In genomic region chr21:43859747-43860214, GRCh38 we compare ENCODE assay signal across 22 cellular contexts. TPM values are rescaled to one million over a fixed set of nuclear protein-coding genes. Genes with fewer than 3 reads are reported as not detected.
DNase-seq lines count a peak whose midpoint lies in the region; ATAC-seq, FAIRE-seq and TF ChIP-seq lines count a peak whose summit lies in the region.
"Had no signal": no experiment of that assay in that cellular context is flagged by ENCODE, and none has a peak within 500 bp of the region (broad histone marks: within the 10 kb centered on the region; RNA-seq: fewer than 3 reads in every experiment).

No MANE protein-coding gene starts in this region.

- no peak for DNase-seq in AG04450 (ENCODE audit: low read depth, low spot score)
- DNase-seq in LNCaP clone FGC (ENCODE audit: low read depth), result peak; percentile 79
- DNase-seq in esophagus muscularis mucosa (ENCODE audit: extremely low spot score), result no peak
- DNase-seq in pancreas, result peak in 1 of 6 donors; percentile 26
- DNase-seq in NOMO-1 treated with DMSO at 0.1 percent for 48 hours (lab: John Stamatoyannopoulos, UW; ENCODE audit: unreplicated experiment), result no peak
- DNase-seq: activated CD8-positive, alpha-beta memory T cell treated with anti-CD3 and anti-CD28 coated beads for 24 hours; activated naive CD4-positive, alpha-beta T cell treated with anti-CD3 and anti-CD28 coated beads for 36 hours; activated T-cell treated with anti-CD3 and anti-CD28 coated beads, Interleukin-2, amount 50 U/mL, for 48 hours; aorta; caudate nucleus; lower lobe of right lung; NCI-H1417 treated with DMSO at 0.1 percent for 48 hours; NCI-H524 treated with DMSO at 0.1 percent for 48 hours; occipital lobe; stimulated activated CD4-positive, alpha-beta T cell treated with anti-CD3 and anti-CD28 coated beads, Interleukin-15, amount 100 ng/mL, for 24 hours had no signal

- intact Hi-C loops in esophagus muscularis mucosa (cut with DNase I), result no loop called here
- intact Hi-C loops in pancreas (cut with DNase I), result loop anchor here in 1 of 3 donors (10.0 kb wide), 1 partner anchor 105 kb away; no protein-coding TSS in a partner anchor

- H3K27me3 ChIP-seq in AG04450 (ENCODE audit: control insufficient read depth, insufficient read depth, low read length) (peaks cover 7% of the 10 kb centered on the region), esophagus muscularis mucosa (no peaks in the 10 kb centered on the region), pancreas (no peaks in the 10 kb centered on the region)
- H3K27me3 ChIP-seq: heart right ventricle, MG63, right lobe of liver had no signal

- H3K4me3 ChIP-seq in AG04450 (ENCODE audit: low read depth, low read length) (no peak overlapping the region), LNCaP clone FGC (ENCODE audit: low read depth, low read length) (no peak overlapping the region), esophagus muscularis mucosa (peak overlapping the region in 1 of 4 donors; percentile 34), pancreas (no peak overlapping the region)
- H3K4me3 ChIP-seq: heart right ventricle, lower lobe of right lung, right lobe of liver had no signal

- H3K27ac ChIP-seq in AG04450 (ENCODE audit: low read depth, low read length) (peak overlapping the region; percentile 75), esophagus muscularis mucosa (replicated peaks in 1 of 4) (peak overlapping the region; percentile 69 to 77 (median 74)), pancreas (peak overlapping the region in 3 of 4 donors; percentile 65 to 73 (median 66))
- H3K27ac ChIP-seq: right lobe of liver had no signal

- TF ChIP-seq POLR2A in esophagus muscularis mucosa (IDR thresholded peaks at IDR 0.05; ENCODE audit: low read depth), result no peak

- TF ChIP-seq EP300 in esophagus muscularis mucosa (IDR thresholded peaks at IDR 0.05), result no peak

- TF ChIP-seq CTCF in AG04450 (IDR thresholded peaks at IDR 0.05; ENCODE audit: low read depth, low read length) (no peak), LNCaP clone FGC (IDR thresholded peaks at IDR 0.05; ENCODE audit: control insufficient read depth, extremely low read depth, insufficient read depth) (no peak), esophagus muscularis mucosa (IDR thresholded peaks at IDR 0.05) (no peak), pancreas (IDR thresholded peaks at IDR 0.05) (no peak)

- no peaks in the 10 kb centered on the region for H3K36me3 ChIP-seq in esophagus muscularis mucosa
- H3K36me3 ChIP-seq in pancreas, result no peaks in the 10 kb centered on the region
- H3K36me3 ChIP-seq: heart right ventricle, lower lobe of right lung, MG63, right lobe of liver had no signal

- 68% methylated on average over 8 of the region's 8 CpGs for WGBS in esophagus muscularis mucosa
- WGBS in pancreas, 2 donors, result 49 to 53% methylated on average over 8 of the region's 8 CpGs

- peaks cover 9 to 32% (median 23%) of the 10 kb centered on the region in 4 donors for H3K4me1 ChIP-seq in esophagus muscularis mucosa
- H3K4me1 ChIP-seq in pancreas, result peaks cover 0 to 14% (median 12%) of the 10 kb centered on the region in 3 donors
- H3K4me1 ChIP-seq: right lobe of liver had no signal

- POLR2A ChIA-PET in AG04450 (lab: Yijun Ruan, JAX), result no interaction called here

- CTCF ChIA-PET in AG04450 (lab: Charles Lee), result interaction anchor here (0.5 kb wide), 1 partner anchor 96 kb away, joined by 4 read pairs; no protein-coding TSS in a partner anchor

- no peak for FAIRE-seq in pancreas (lab: Jason Lieb, UNC)

- H3K9me3 ChIP-seq in AG04450 (ENCODE audit: control insufficient read depth, insufficient read depth, low read length) (no peaks in the 10 kb centered on the region; the same call in 1 of the 2 replicates), esophagus muscularis mucosa (no peaks in the 10 kb centered on the region), pancreas (no peaks in the 10 kb centered on the region)
- H3K9me3 ChIP-seq: heart right ventricle, lower lobe of right lung, MG63, right lobe of liver had no signal

- ATAC-seq in pancreas, result peak in 1 of 4 donors; percentile 16
- no peak for ATAC-seq in GM18873 (IDR thresholded peaks at IDR 0.05; ENCODE audit: low FRiP score, unreplicated experiment)
- no peak for ATAC-seq in HG03432 (IDR thresholded peaks at IDR 0.05; ENCODE audit: unreplicated experiment)
- no peak for ATAC-seq in HG02571 (IDR thresholded peaks at IDR 0.05; ENCODE audit: unreplicated experiment)
- ATAC-seq: activated CD4-positive, CD25-positive, alpha-beta regulatory T cell treated with anti-CD3 and anti-CD28 coated beads, Interleukin-2, amount 50 U/mL, for 24 hours; lower lobe of right lung had no signal

RNA-seq across cellular contexts. Expression of gene AGPAT3, which starts 5.2 kb away (rescaled TPM):
- polyA plus RNA-seq in AG04450 (2011; rRNA removed) (36.1 and 47.2 TPM in 2 replicates), pancreas (10 to 100 TPM; 13.6 to 18.4 TPM)
- 56.4 and 67.6 TPM in 2 replicates for polyA minus RNA-seq in AG04450 (2011; rRNA and poly(A)+ RNA removed)
- total RNA-seq in esophagus muscularis mucosa (10 to 100 TPM; 28.0 to 36.5 (median 32.2) TPM), pancreas (10 to 100 TPM; 29.1 to 49.6 (median 32.6) TPM)
